8 cellular contexts compared by ENCODE assay signal in the genomic region with DNA sequence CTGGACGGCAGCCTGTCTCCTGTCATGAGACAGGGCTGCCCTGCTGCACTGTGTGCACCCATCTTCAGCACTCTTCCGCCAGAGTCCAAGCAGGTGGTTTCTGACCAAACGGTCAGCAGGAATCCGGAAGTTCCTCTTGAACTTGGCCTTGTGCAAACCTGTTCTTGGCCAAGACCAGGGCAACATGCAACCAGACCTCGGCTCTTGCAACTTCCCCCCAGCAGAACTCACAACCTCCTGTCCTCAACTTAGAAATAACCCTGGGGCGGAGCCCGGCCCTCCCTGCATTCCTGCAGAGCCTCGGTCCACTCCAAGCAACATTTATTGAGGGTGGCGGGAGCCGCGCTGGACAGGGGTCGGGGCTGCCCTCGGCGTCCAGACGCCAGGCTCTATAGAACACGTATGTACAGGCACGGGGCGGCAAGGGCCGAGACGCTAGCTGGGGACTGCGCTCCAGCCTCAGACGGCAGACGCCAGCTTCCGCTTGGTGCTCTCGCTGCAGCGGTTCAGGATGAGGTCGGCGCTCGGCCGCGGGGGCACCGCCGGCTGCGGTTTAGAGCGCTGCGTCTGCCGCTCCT.
A peak's percentile ranks its signal among the peaks of the same experiment; 100 is the strongest.
DNase-seq lines count a peak whose midpoint lies in the region; ATAC-seq and TF ChIP-seq lines count a peak whose summit lies in the region.
"Not testable (repeated sequence)": the region's sequence is repeated elsewhere in the genome, so short reads cannot be mapped to it uniquely, and the experiment has no call there.

No MANE protein-coding gene starts in this region.

- POLR2A ChIA-PET in SK-N-SH (lab: Yijun Ruan, JAX) = not testable (repeated sequence)

- WGBS in SK-N-SH (ENCODE audit: low lambda C conversion rate) = 14% methylated on average over 4 of the region's 37 CpGs
- WGBS in ovary, 3 donors = 0% methylated on average over 18 of the region's 37 CpGs; no CpG with 5 or more reads in 1 of the 3 donors

- ATAC-seq in HG03108 (IDR thresholded peaks at IDR 0.05; ENCODE audit: unreplicated experiment) = peak; percentile 1
- peak; percentile 11 for ATAC-seq in stimulated activated naive CD8-positive, alpha-beta T cell treated with anti-CD3 and anti-CD28 coated beads, Interleukin-15, amount 100 ng/mL, for 72 hours

- not testable (repeated sequence) for TF ChIP-seq POLR2A in ovary (IDR thresholded peaks at IDR 0.05)

- not testable (repeated sequence) for H3K4me1 Mint-ChIP-seq in Calu3 (ENCODE audit: low read depth, unreplicated experiment); stimulated activated naive CD8-positive, alpha-beta T cell treated with anti-CD3 and anti-CD28 coated beads, Interleukin-15, amount 100 ng/mL, for 72 hours

- peak; percentile 35 for DNase-seq in Calu3
- DNase-seq in SK-N-SH; stimulated activated naive CD8-positive, alpha-beta T cell treated with anti-CD3 and anti-CD28 coated beads, Interleukin-15, amount 100 ng/mL, for 72 hours: not testable (repeated sequence)
- peak; percentile 16 for DNase-seq in activated T-helper 1 cell treated with Interleukin-2 at 50 U/mL for 16 hours (ENCODE audit: low read depth)
- DNase-seq in dorsolateral prefrontal cortex = peak in 4 of 10 donors; percentile 9 to 39 (median 26)
- peak; percentile 19 to 70 (median 42) for DNase-seq in ovary

- not testable (repeated sequence) for H3F3A ChIP-seq in SK-N-SH (replicated peaks; ENCODE audit: insufficient read depth)

- H4K20me1 ChIP-seq in SK-N-SH (ENCODE audit: insufficient read depth) = not testable (repeated sequence)

- H3K27me3 Mint-ChIP-seq in Calu3 (ENCODE audit: unreplicated experiment); stimulated activated naive CD8-positive, alpha-beta T cell treated with anti-CD3 and anti-CD28 coated beads, Interleukin-15, amount 100 ng/mL, for 72 hours: not testable (repeated sequence)

- peak overlapping the region; percentile 76; the same call in 1 of the 2 replicates for H2AFZ ChIP-seq in SK-N-SH (ENCODE audit: low read depth)

- not testable (repeated sequence) for H3K36me3 Mint-ChIP-seq in Calu3 (ENCODE audit: insufficient read depth, unreplicated experiment)

- not testable (repeated sequence) for H3K27ac Mint-ChIP-seq in Calu3 (ENCODE audit: unreplicated experiment); stimulated activated naive CD8-positive, alpha-beta T cell treated with anti-CD3 and anti-CD28 coated beads, Interleukin-15, amount 100 ng/mL, for 72 hours

- H3K79me2 ChIP-seq in SK-N-SH (ENCODE audit: insufficient read depth) = not testable (repeated sequence)

- TF ChIP-seq EP300 in SK-N-SH (IDR thresholded peaks at IDR 0.05; ENCODE audit: borderline replicate concordance in 1 of 2, low read depth in 1 of 2, low read length in 1 of 2); ovary (IDR thresholded peaks at IDR 0.05): not testable (repeated sequence)

- H3K36me3 ChIP-seq in SK-N-SH (replicated peaks in 1 of 2; ENCODE audit: control insufficient read depth in 1 of 2, insufficient read depth in 2 of 2, low read length in 1 of 2); iPS-18a (ENCODE audit: control insufficient read depth, low read depth, low read length); ovary: not testable (repeated sequence)

- H3K27me3 ChIP-seq in SK-N-SH (ENCODE audit: insufficient read depth); dorsolateral prefrontal cortex; iPS-18a (ENCODE audit: control insufficient read depth, insufficient read depth, low read length); ovary: not testable (repeated sequence)

- peak overlapping the region; percentile 32 to 41; a peak in 2 of 4 replicates for H3K4me3 ChIP-seq in SK-N-SH (ENCODE audit: low read depth in 2 of 2, low read length in 1 of 2)
- H3K4me3 ChIP-seq in dorsolateral prefrontal cortex = peak overlapping the region in 57 of 59 donors; percentile 21 to 65 (median 51)
- peak overlapping the region; percentile 35 for H3K4me3 ChIP-seq in iPS-18a (ENCODE audit: low read length)
- peak overlapping the region; percentile 45 for H3K4me3 ChIP-seq in ovary

- intact Hi-C loops in Calu3 (cut with micrococcal nuclease; ENCODE audit: unreplicated experiment); dorsolateral prefrontal cortex (cut with DNase I); ovary (cut with DNase I): not testable (repeated sequence)

- not testable (repeated sequence) for H3K4me1 ChIP-seq in SK-N-SH (ENCODE audit: control insufficient read depth in 1 of 2, insufficient read depth in 2 of 2, low read depth in 1 of 2, low read length in 1 of 2); iPS-18a (ENCODE audit: control insufficient read depth, low read depth, low read length); ovary (ENCODE audit: insufficient read depth)

- H3K27ac ChIP-seq in SK-N-SH (ENCODE audit: low read depth in 2 of 2, low read length in 1 of 2) = peak overlapping the region in 1 of 2 experiments; percentile 53; a peak in 1 of 4 replicates
- peak overlapping the region in 7 of 59 donors; percentile 26 to 74 (median 58) for H3K27ac ChIP-seq in dorsolateral prefrontal cortex
- not testable (repeated sequence) for H3K27ac ChIP-seq in iPS-18a (ENCODE audit: low read length); ovary

- peak overlapping the region; percentile 25; the same call in 1 of the 2 replicates for H3K9ac ChIP-seq in SK-N-SH
- H3K9ac ChIP-seq in iPS-18a (ENCODE audit: low read length) = not testable (repeated sequence)

- not testable (repeated sequence) for H3K9me3 Mint-ChIP-seq in Calu3 (ENCODE audit: low read depth, unreplicated experiment); stimulated activated naive CD8-positive, alpha-beta T cell treated with anti-CD3 and anti-CD28 coated beads, Interleukin-15, amount 100 ng/mL, for 72 hours

- peak overlapping the region; percentile 57; the same call in 1 of the 2 replicates for H3K4me2 ChIP-seq in SK-N-SH

- not testable (repeated sequence) for TF ChIP-seq CTCF in Calu3 (IDR thresholded peaks at IDR 0.05; ENCODE audit: unreplicated experiment); SK-N-SH (IDR thresholded peaks at IDR 0.05); ovary (IDR thresholded peaks at IDR 0.05)
- TF ChIP-seq CTCF in dorsolateral prefrontal cortex (IDR thresholded peaks at IDR 0.05 in 54 of 56, conservative IDR thresholded peaks at IDR 0.05 in 2 of 56; ENCODE audit: low read depth in 1 of 56, partially characterized antibody in 56 of 56) = peak in 1 of 56 donors; percentile 0

- not testable (repeated sequence) for BruUV-seq in Calu3 (replicated peaks; lab: Mats Ljungman, UMichigan)

- CTCF ChIA-PET in Calu3 (lab: Charles Lee); SK-N-SH (lab: Yijun Ruan, JAX): not testable (repeated sequence)

- TF ChIP-seq RAD21 in SK-N-SH (IDR thresholded peaks at IDR 0.05; ENCODE audit: low read length) = not testable (repeated sequence)

- not testable (repeated sequence) for H3K9me2 ChIP-seq in SK-N-SH

- not testable (repeated sequence) for H3K9me3 ChIP-seq in SK-N-SH; iPS-18a (ENCODE audit: control insufficient read depth, low read depth, low read length); ovary

- H3K4me3 Mint-ChIP-seq in Calu3 (ENCODE audit: low read depth, unreplicated experiment) = peak overlapping the region; percentile 34
- H3K4me3 Mint-ChIP-seq in stimulated activated naive CD8-positive, alpha-beta T cell treated with anti-CD3 and anti-CD28 coated beads, Interleukin-15, amount 100 ng/mL, for 72 hours = peak overlapping the region in 1 of 2 donors; percentile 54
